24 cellular contexts compared by ENCODE assay signal in the genomic region with DNA sequence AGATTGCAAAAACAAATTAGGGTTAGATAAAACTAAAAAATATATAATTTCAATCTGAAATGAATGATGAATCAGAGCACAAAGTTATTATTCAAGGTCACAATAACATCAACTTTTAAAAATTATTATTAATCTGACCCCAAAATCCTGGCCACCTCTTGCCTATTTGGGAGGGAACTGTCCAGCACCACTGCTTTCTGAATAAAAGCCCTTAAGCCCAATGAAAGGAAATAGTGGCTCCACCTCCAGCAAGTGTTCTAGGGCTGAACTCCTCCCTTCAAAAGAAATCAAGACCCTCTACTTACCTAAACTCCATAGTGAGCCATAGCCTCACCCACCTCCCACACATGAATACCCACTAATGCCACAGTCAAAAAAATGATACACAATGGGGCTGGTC.
"Had no signal": no experiment of that assay in that cellular context is flagged by ENCODE, and none has a peak within 500 bp of the region (broad histone marks: within the 10 kb centered on the region; RNA-seq: fewer than 3 reads in every experiment).

No MANE protein-coding gene starts in this region.

- H3K4me3 ChIP-seq: colonic mucosa, esophagus squamous epithelium, gastroesophageal sphincter, heart left ventricle, ovary, prostate gland, upper lobe of left lung had no signal

- H3K9me3 Mint-ChIP-seq: activated B cell treated with CpG ODN at 0.5 μM for 24 hours; activated naive CD4-positive, alpha-beta T cell treated with anti-CD3 and anti-CD28 coated beads for 36 hours; activated T-cell treated with anti-CD3 and anti-CD28 coated beads, Interleukin-2, amount 50 U/mL, for 72 hours had no signal

- H3K9me3 ChIP-seq: colonic mucosa, esophagus squamous epithelium, gastroesophageal sphincter, heart left ventricle, neutrophil, ovary, prostate gland, upper lobe of left lung had no signal

- H3K36me3 Mint-ChIP-seq: activated naive CD8-positive, alpha-beta T cell treated with anti-CD3 and anti-CD28 coated beads, Interleukin-2, amount 10 ng/mL, durations not matched to agents 7 days and 5 days; natural killer cell treated with Interleukin-12 subunit alpha and Interleukin-12 subunit beta and Interleukin-15 and Interleukin-18, amount 100 ng/mL, for 72 hours had no signal

- H3K27ac ChIP-seq: colonic mucosa, esophagus squamous epithelium, gastroesophageal sphincter, heart left ventricle, neutrophil, ovary, prostate gland, upper lobe of left lung had no signal

- ATAC-seq: activated T-cell treated with anti-CD3 and anti-CD28 coated beads, Interleukin-2, amount 50 U/mL, for 72 hours; gastroesophageal sphincter; heart left ventricle; left lobe of liver; natural killer cell treated with Interleukin-12 subunit alpha and Interleukin-12 subunit beta and Interleukin-15 and Interleukin-18, amount 100 ng/mL, for 72 hours; stimulated activated naive CD8-positive, alpha-beta T cell treated with anti-CD3 and anti-CD28 coated beads, Interleukin-15, Interleukin-2, amounts not matched to agents 100 U/mL and 50 U/mL, for 24 hours had no signal

- H3K4me1 ChIP-seq: colonic mucosa, esophagus squamous epithelium, gastroesophageal sphincter, prostate gland, upper lobe of left lung had no signal

- FAIRE-seq: bronchial epithelial cell, kidney had no signal

- DNase-seq: activated B cell treated with CpG ODN at 0.5 μM for 24 hours; activated CD4-positive, alpha-beta T cell treated with anti-CD3 and anti-CD28 coated beads for 4 hours; activated CD4-positive, alpha-beta T cell treated with anti-CD3 and anti-CD28 coated beads, Interleukin-2, amount 50 U/mL, for 48 hours; activated effector memory CD4-positive, alpha-beta T cell treated with Interleukin-2 at 50 U/mL for 16 hours; activated naive CD4-positive, alpha-beta T cell treated with anti-CD3 and anti-CD28 coated beads for 36 hours; activated naive CD8-positive, alpha-beta T cell treated with anti-CD3 and anti-CD28 coated beads, Interleukin-2, amount 10 ng/mL, durations not matched to agents 7 days and 5 days; activated T-cell treated with anti-CD3 and anti-CD28 coated beads, Interleukin-2, amount 50 U/mL, for 72 hours; amygdala; colonic mucosa; esophagus squamous epithelium; heart left ventricle; kidney; midbrain; ovary; stimulated activated CD4-positive, alpha-beta T cell treated with anti-CD3 and anti-CD28 coated beads, Interleukin-4, amount 100 ng/mL, for 24 hours; stimulated activated naive CD8-positive, alpha-beta T cell treated with anti-CD3 and anti-CD28 coated beads, Interleukin-15, Interleukin-2, amounts not matched to agents 100 U/mL and 50 U/mL, for 24 hours; T-helper 9 cell; upper lobe of left lung had no signal

- H3K27me3 ChIP-seq: colonic mucosa, esophagus squamous epithelium, gastroesophageal sphincter, heart left ventricle, neutrophil, ovary, upper lobe of left lung had no signal

- H3K27me3 Mint-ChIP-seq: activated B cell treated with CpG ODN at 0.5 μM for 24 hours; activated naive CD8-positive, alpha-beta T cell treated with anti-CD3 and anti-CD28 coated beads, Interleukin-2, amount 10 ng/mL, durations not matched to agents 7 days and 5 days; natural killer cell treated with Interleukin-12 subunit alpha and Interleukin-12 subunit beta and Interleukin-15 and Interleukin-18, amount 100 ng/mL, for 72 hours had no signal

- H3K4me3 Mint-ChIP-seq: activated B cell treated with CpG ODN at 0.5 μM for 24 hours; activated naive CD4-positive, alpha-beta T cell treated with anti-CD3 and anti-CD28 coated beads for 36 hours; activated naive CD8-positive, alpha-beta T cell treated with anti-CD3 and anti-CD28 coated beads, Interleukin-2, amount 10 ng/mL, durations not matched to agents 7 days and 5 days; activated T-cell treated with anti-CD3 and anti-CD28 coated beads, Interleukin-2, amount 50 U/mL, for 72 hours; natural killer cell treated with Interleukin-12 subunit alpha and Interleukin-12 subunit beta and Interleukin-15 and Interleukin-18, amount 100 ng/mL, for 72 hours had no signal

- H3K27ac Mint-ChIP-seq: activated B cell treated with CpG ODN at 0.5 μM for 24 hours; activated naive CD4-positive, alpha-beta T cell treated with anti-CD3 and anti-CD28 coated beads for 36 hours; activated naive CD8-positive, alpha-beta T cell treated with anti-CD3 and anti-CD28 coated beads, Interleukin-2, amount 10 ng/mL, durations not matched to agents 7 days and 5 days; activated T-cell treated with anti-CD3 and anti-CD28 coated beads, Interleukin-2, amount 50 U/mL, for 72 hours; natural killer cell treated with Interleukin-12 subunit alpha and Interleukin-12 subunit beta and Interleukin-15 and Interleukin-18, amount 100 ng/mL, for 72 hours had no signal

- H3K4me1 Mint-ChIP-seq: activated naive CD8-positive, alpha-beta T cell treated with anti-CD3 and anti-CD28 coated beads, Interleukin-2, amount 10 ng/mL, durations not matched to agents 7 days and 5 days had no signal

- H3K36me3 ChIP-seq: colonic mucosa, esophagus squamous epithelium, gastroesophageal sphincter, heart left ventricle, neutrophil, ovary, prostate gland, upper lobe of left lung had no signal
